13 cellular contexts compared by ENCODE assay signal in the genomic region with DNA sequence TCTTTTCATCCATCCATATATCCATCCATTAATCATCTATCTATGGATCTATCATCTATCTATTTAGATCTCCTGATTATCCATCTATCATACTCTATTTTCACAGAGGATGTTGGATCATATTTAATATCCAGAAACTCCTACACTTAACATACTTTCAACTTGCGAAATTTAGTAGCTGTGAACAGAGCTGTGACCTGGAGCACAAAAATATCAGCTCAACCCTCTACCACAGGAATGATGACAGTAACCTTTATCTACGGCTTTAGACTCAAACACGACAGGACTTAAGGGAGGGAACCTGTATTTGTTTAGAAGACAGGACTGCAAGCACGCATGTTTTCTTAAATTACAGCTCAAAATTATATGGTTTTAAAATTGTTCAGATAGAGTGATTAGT.
"Had no signal": no experiment of that assay in that cellular context is flagged by ENCODE, and none has a peak within 500 bp of the region (broad histone marks: within the 10 kb centered on the region; RNA-seq: fewer than 3 reads in every experiment).

No MANE protein-coding gene starts in this region.

- ATAC-seq: gastrocnemius medialis; heart right ventricle; naive thymus-derived CD4-positive, alpha-beta T cell had no signal

- DNase-seq: effector CD4-positive, alpha-beta T cell; endodermal cell; erythroblast; gastrocnemius medialis; heart right ventricle; naive thymus-derived CD4-positive, alpha-beta T cell; posterior cingulate gyrus; small intestine; stimulated activated CD4-positive, alpha-beta T cell treated with anti-CD3 and anti-CD28 coated beads, Interleukin-2, amount 100 ng/mL, for 48 hours; stimulated activated naive CD4-positive, alpha-beta T cell treated with Interleukin-2 at 50 U/mL for 16 hours had no signal

- H3K36me3 ChIP-seq: gastrocnemius medialis, heart right ventricle, neutrophil had no signal

- H3K4me1 Mint-ChIP-seq: naive thymus-derived CD4-positive, alpha-beta T cell had no signal

- H3K27me3 ChIP-seq: gastrocnemius medialis, heart right ventricle had no signal

- H3K36me3 Mint-ChIP-seq: naive thymus-derived CD4-positive, alpha-beta T cell had no signal

- H3K27ac ChIP-seq: coronary artery, gastrocnemius medialis, heart right ventricle, neutrophil had no signal

- H3K27ac Mint-ChIP-seq: endodermal cell; naive thymus-derived CD4-positive, alpha-beta T cell; type B pancreatic cell had no signal

- H3K9me3 ChIP-seq: gastrocnemius medialis, neutrophil had no signal

- H3K4me3 Mint-ChIP-seq: endodermal cell; naive thymus-derived CD4-positive, alpha-beta T cell; type B pancreatic cell had no signal

- H3K9me3 Mint-ChIP-seq: endodermal cell; naive thymus-derived CD4-positive, alpha-beta T cell; type B pancreatic cell had no signal

- H3K4me3 ChIP-seq: coronary artery, gastrocnemius medialis, heart right ventricle had no signal
